ENCODE assay signal across 1 cellular context in the genomic region with DNA sequence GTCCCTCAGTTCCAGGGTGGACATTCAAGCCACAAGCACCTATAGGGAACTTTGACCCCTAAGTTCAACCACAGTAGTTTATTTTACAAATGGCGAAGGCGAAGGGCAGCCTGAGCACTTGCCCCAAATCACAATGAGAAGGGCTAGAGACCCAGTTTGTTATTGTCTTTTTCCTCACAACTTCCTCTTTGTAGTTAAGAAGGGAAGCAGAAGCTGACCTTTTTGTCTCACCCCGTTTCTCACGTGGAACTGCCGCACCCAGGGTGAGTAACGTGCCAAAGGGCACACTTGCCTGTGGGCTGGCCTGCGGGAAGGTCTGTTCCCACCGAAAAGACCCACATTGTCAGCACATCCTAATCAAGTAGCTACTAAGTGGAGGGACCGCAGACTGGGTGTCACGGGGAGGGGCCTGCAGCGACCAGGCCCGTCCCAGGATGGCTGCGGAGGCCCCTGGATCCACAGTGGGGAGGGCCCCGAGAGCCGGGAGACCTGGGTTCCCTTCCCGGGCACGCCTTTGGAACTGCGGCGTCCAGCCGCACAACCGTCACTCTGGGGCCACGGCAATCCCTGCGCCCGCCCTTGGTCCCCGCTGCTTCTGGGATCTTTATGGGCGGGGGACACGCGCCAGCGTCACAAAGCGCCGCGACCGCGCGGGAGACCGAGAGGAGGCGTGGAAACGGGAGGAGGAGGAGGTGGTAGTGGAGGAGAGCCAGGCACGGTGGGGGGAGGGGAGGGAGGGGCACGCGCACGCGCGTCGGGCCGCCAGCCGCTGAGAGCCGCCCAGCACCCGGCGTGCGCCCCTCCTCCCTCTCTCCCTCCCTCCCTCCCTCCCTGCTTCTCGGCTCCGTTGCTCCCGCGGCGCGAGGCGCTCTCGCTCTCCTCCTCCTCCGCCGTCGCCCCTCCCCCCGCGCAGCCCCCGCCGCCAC.
TF ChIP-seq lines count a peak whose summit lies in the region.

UBE2R2 (plus strand) TSS at position 834 of the 926 bp plus-strand sequence. CDS start 598 bp downstream, outside the sequence.

TF ChIP-seq in HEK293, 187 proteins besides CTCF, POLR2A, EP300 and RAD21 (continued from another document and continues in another):
- no peak for TF ChIP-seq ZNF513 (tag by site-specific recombination; IDR thresholded peaks at IDR 0.05)
- peak; percentile 78 for TF ChIP-seq ZNF335 (tag by site-specific recombination; conservative IDR thresholded peaks at IDR 0.05)
- TF ChIP-seq HOXC10 (CRISPR knock-in tag; IDR thresholded peaks at IDR 0.05), result 0 out of 2 replicates have a peak, but pooled peaks have one; percentile 23
- TF ChIP-seq BCL11B (tag by site-specific recombination; IDR thresholded peaks at IDR 0.05; ENCODE audit: low read depth), result 0 out of 2 replicates have a peak, but pooled peaks have one; percentile 15
- TF ChIP-seq ZNF239 (tag by site-specific recombination; IDR thresholded peaks at IDR 0.05), result no peak
- no peak for TF ChIP-seq ZNF274 (IDR thresholded peaks at IDR 0.05; ENCODE audit: low read length)
- TF ChIP-seq ZNF274 (tag by site-specific recombination; IDR thresholded peaks at IDR 0.05; ENCODE audit: borderline replicate concordance), result no peak
- no peak for TF ChIP-seq TRIM28 (IDR thresholded peaks at IDR 0.05; ENCODE audit: borderline replicate concordance, low read length)
- no peak for TF ChIP-seq ZNF211 (tag by site-specific recombination; IDR thresholded peaks at IDR 0.05; ENCODE audit: low read depth)
- no peak for TF ChIP-seq ZNF747 (tag by site-specific recombination; IDR thresholded peaks at IDR 0.05)
- TF ChIP-seq, protein P1, sequence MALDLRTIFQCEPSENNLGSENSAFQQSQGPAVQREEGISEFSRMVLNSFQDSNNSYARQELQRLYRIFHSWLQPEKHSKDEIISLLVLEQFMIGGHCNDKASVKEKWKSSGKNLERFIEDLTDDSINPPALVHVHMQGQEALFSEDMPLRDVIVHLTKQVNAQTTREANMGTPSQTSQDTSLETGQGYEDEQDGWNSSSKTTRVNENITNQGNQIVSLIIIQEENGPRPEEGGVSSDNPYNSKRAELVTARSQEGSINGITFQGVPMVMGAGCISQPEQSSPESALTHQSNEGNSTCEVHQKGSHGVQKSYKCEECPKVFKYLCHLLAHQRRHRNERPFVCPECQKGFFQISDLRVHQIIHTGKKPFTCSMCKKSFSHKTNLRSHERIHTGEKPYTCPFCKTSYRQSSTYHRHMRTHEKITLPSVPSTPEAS (tag by site-specific recombination; IDR thresholded peaks at IDR 0.05), result no peak
- no peak for TF ChIP-seq ZNF514 (tag by site-specific recombination; IDR thresholded peaks at IDR 0.05)
- TF ChIP-seq ZIC2 (tag by site-specific recombination; IDR thresholded peaks at IDR 0.05), result peak; percentile 72
- no peak for TF ChIP-seq ZNF292 (tag by site-specific recombination; IDR thresholded peaks at IDR 0.05; ENCODE audit: borderline replicate concordance, low read depth)
- TF ChIP-seq KLF10 (tag by site-specific recombination; IDR thresholded peaks at IDR 0.05), result no peak
- TF ChIP-seq ZBTB8A (tag by site-specific recombination; IDR thresholded peaks at IDR 0.05), result peak; percentile 60
- no peak for TF ChIP-seq ZNF157 (tag by site-specific recombination; IDR thresholded peaks at IDR 0.05)
- no peak for TF ChIP-seq ZSCAN30 (tag by site-specific recombination; IDR thresholded peaks at IDR 0.05)
- TF ChIP-seq ZNF624 (tag by site-specific recombination; IDR thresholded peaks at IDR 0.05), result no peak
- no peak for TF ChIP-seq ZNF549 (tag by site-specific recombination; IDR thresholded peaks at IDR 0.05)
- TF ChIP-seq, protein P2, sequence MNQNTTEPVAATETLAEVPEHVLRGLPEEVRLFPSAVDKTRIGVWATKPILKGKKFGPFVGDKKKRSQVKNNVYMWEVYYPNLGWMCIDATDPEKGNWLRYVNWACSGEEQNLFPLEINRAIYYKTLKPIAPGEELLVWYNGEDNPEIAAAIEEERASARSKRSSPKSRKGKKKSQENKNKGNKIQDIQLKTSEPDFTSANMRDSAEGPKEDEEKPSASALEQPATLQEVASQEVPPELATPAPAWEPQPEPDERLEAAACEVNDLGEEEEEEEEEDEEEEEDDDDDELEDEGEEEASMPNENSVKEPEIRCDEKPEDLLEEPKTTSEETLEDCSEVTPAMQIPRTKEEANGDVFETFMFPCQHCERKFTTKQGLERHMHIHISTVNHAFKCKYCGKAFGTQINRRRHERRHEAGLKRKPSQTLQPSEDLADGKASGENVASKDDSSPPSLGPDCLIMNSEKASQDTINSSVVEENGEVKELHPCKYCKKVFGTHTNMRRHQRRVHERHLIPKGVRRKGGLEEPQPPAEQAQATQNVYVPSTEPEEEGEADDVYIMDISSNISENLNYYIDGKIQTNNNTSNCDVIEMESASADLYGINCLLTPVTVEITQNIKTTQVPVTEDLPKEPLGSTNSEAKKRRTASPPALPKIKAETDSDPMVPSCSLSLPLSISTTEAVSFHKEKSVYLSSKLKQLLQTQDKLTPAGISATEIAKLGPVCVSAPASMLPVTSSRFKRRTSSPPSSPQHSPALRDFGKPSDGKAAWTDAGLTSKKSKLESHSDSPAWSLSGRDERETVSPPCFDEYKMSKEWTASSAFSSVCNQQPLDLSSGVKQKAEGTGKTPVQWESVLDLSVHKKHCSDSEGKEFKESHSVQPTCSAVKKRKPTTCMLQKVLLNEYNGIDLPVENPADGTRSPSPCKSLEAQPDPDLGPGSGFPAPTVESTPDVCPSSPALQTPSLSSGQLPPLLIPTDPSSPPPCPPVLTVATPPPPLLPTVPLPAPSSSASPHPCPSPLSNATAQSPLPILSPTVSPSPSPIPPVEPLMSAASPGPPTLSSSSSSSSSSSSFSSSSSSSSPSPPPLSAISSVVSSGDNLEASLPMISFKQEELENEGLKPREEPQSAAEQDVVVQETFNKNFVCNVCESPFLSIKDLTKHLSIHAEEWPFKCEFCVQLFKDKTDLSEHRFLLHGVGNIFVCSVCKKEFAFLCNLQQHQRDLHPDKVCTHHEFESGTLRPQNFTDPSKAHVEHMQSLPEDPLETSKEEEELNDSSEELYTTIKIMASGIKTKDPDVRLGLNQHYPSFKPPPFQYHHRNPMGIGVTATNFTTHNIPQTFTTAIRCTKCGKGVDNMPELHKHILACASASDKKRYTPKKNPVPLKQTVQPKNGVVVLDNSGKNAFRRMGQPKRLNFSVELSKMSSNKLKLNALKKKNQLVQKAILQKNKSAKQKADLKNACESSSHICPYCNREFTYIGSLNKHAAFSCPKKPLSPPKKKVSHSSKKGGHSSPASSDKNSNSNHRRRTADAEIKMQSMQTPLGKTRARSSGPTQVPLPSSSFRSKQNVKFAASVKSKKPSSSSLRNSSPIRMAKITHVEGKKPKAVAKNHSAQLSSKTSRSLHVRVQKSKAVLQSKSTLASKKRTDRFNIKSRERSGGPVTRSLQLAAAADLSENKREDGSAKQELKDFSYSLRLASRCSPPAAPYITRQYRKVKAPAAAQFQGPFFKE (tag by site-specific recombination; IDR thresholded peaks at IDR 0.05; ENCODE audit: borderline replicate concordance), result no peak
- no peak for TF ChIP-seq INSM2 (tag by site-specific recombination; IDR thresholded peaks at IDR 0.05)
- TF ChIP-seq ZSCAN5A (tag by site-specific recombination; IDR thresholded peaks at IDR 0.05), result no peak
- TF ChIP-seq ZNF768 (tag by site-specific recombination; IDR thresholded peaks at IDR 0.05), result no peak
- TF ChIP-seq MYNN (tag by site-specific recombination; IDR thresholded peaks at IDR 0.05; ENCODE audit: borderline replicate concordance), result no peak
- TF ChIP-seq ZNF366 (tag by site-specific recombination; conservative IDR thresholded peaks at IDR 0.05), result peak; percentile 87
- TF ChIP-seq, protein P3, sequence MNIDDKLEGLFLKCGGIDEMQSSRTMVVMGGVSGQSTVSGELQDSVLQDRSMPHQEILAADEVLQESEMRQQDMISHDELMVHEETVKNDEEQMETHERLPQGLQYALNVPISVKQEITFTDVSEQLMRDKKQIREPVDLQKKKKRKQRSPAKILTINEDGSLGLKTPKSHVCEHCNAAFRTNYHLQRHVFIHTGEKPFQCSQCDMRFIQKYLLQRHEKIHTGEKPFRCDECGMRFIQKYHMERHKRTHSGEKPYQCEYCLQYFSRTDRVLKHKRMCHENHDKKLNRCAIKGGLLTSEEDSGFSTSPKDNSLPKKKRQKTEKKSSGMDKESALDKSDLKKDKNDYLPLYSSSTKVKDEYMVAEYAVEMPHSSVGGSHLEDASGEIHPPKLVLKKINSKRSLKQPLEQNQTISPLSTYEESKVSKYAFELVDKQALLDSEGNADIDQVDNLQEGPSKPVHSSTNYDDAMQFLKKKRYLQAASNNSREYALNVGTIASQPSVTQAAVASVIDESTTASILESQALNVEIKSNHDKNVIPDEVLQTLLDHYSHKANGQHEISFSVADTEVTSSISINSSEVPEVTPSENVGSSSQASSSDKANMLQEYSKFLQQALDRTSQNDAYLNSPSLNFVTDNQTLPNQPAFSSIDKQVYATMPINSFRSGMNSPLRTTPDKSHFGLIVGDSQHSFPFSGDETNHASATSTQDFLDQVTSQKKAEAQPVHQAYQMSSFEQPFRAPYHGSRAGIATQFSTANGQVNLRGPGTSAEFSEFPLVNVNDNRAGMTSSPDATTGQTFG (tag by site-specific recombination; IDR thresholded peaks at IDR 0.05; ENCODE audit: borderline replicate concordance), result no peak
- 0 out of 2 replicates have a peak, but pooled peaks have one; percentile 50 for TF ChIP-seq ZNF324 (tag by site-specific recombination; IDR thresholded peaks at IDR 0.05)
- no peak for TF ChIP-seq ZNF214 (tag by site-specific recombination; IDR thresholded peaks at IDR 0.05; ENCODE audit: borderline replicate concordance)
- no peak for TF ChIP-seq ZNF37A (tag by site-specific recombination; IDR thresholded peaks at IDR 0.05)
- 0 out of 2 replicates have a peak, but pooled peaks have one; percentile 15 for TF ChIP-seq ZSCAN16 (tag by site-specific recombination; IDR thresholded peaks at IDR 0.05)
- TF ChIP-seq REST (tag by site-specific recombination; IDR thresholded peaks at IDR 0.05), result no peak
- TF ChIP-seq ZNF423 (tag by site-specific recombination; IDR thresholded peaks at IDR 0.05), result no peak
- TF ChIP-seq ZBTB7A (tag by site-specific recombination; IDR thresholded peaks at IDR 0.05; ENCODE audit: low read depth), result 0 out of 2 replicates have a peak, but pooled peaks have one; percentile 30
